Comparison of ENCODE assay signal across 17 cellular contexts in genomic region chr22:29475550-29475949, GRCh38. TPM values are rescaled to one million over a fixed set of nuclear protein-coding genes. Genes with fewer than 3 reads are reported as not detected.
A peak's percentile ranks its signal among the peaks of the same experiment; 100 is the strongest.
DNase-seq lines count a peak whose midpoint lies in the region; ATAC-seq and TF ChIP-seq lines count a peak whose summit lies in the region.
"Had no signal": no experiment of that assay in that cellular context is flagged by ENCODE, and none has a peak within 500 bp of the region (broad histone marks: within the 10 kb centered on the region; RNA-seq: fewer than 3 reads in every experiment).

No MANE protein-coding gene starts in this region.

- H3K4me1 Mint-ChIP-seq in activated B cell treated with CpG ODN at 0.5 μM for 24 hours (peaks cover 34% of the 10 kb centered on the region), MCF 10A (ENCODE audit: insufficient read depth, unreplicated experiment) (peaks cover 6% of the 10 kb centered on the region), progenitor cell of endocrine pancreas (ENCODE audit: low read depth) (peaks cover 4% of the 10 kb centered on the region)

- intact Hi-C loops in activated B cell treated with CpG ODN at 0.5 μM for 24 hours (cut with micrococcal nuclease) (loop anchor here (2.0 to 10.0 kb wide), 4 partner anchors 13 to 81 kb away; no protein-coding TSS in a partner anchor), MCF 10A (cut with micrococcal nuclease) (no loop called here)

- no peak overlapping the region for H3K9ac ChIP-seq in Karpas-422 (ENCODE audit: low read length)

- no TSS peak for BruUV-seq in MCF 10A (replicated peaks; lab: Mats Ljungman, UMichigan)

- H3K27ac Mint-ChIP-seq in activated B cell treated with CpG ODN at 0.5 μM for 24 hours (no peak overlapping the region), MCF 10A (ENCODE audit: low read depth, unreplicated experiment) (no peak overlapping the region), progenitor cell of endocrine pancreas (no peak overlapping the region)
- H3K27ac Mint-ChIP-seq: activated CD8-positive, alpha-beta memory T cell treated with anti-CD3 and anti-CD28 coated beads, Interleukin-2, amount 10 ng/mL, durations not matched to agents 7 days and 5 days; activated naive CD4-positive, alpha-beta T cell treated with anti-CD3 and anti-CD28 coated beads for 36 hours had no signal

- no peak for TF ChIP-seq CTCF in GM10266 (IDR thresholded peaks at IDR 0.05; ENCODE audit: control insufficient read depth, insufficient read depth, low read depth, missing control alignments)
- no peak for TF ChIP-seq CTCF in activated B cell treated with CpG ODN at 0.5 μM for 24 hours (IDR thresholded peaks at IDR 0.05)
- TF ChIP-seq CTCF in MCF 10A (IDR thresholded peaks at IDR 0.05; ENCODE audit: unreplicated experiment): no peak
- no peak for TF ChIP-seq CTCF in progenitor cell of endocrine pancreas (IDR thresholded peaks at IDR 0.05; ENCODE audit: unreplicated experiment)

- H3K9me3 Mint-ChIP-seq in activated B cell treated with CpG ODN at 0.5 μM for 24 hours (no peaks in the 10 kb centered on the region), MCF 10A (ENCODE audit: unreplicated experiment) (no peaks in the 10 kb centered on the region), progenitor cell of endocrine pancreas (ENCODE audit: low read depth) (no peaks in the 10 kb centered on the region)
- H3K9me3 Mint-ChIP-seq: activated naive CD4-positive, alpha-beta T cell treated with anti-CD3 and anti-CD28 coated beads for 36 hours had no signal

- POLR2A ChIA-PET in activated B cell treated with CpG ODN at 0.5 μM for 24 hours (lab: Charles Lee): interaction anchor here (1.4 kb wide), 1 partner anchor 78 kb away, joined by 5 read pairs; the partner anchor contains the start of gene THOC5
- POLR2A ChIA-PET in MCF 10A (lab: Yijun Ruan, JAX): interaction anchor here (0.7 kb wide), 1 partner anchor 10 kb away, joined by 3 read pairs; no protein-coding TSS in a partner anchor

- peak; percentile 66 for DNase-seq in GM10266 (ENCODE audit: extremely low spot score)
- peak; percentile 92 for DNase-seq in Karpas-422
- peak; percentile 68 for DNase-seq in activated B cell treated with CpG ODN at 0.5 μM for 24 hours
- no peak for DNase-seq in MCF 10A (ENCODE audit: unreplicated experiment)
- no peak for DNase-seq in progenitor cell of endocrine pancreas (ENCODE audit: low spot score, unreplicated experiment)
- no peak for DNase-seq in cerebellar nuclear complex (lab: John Stamatoyannopoulos, UW)
- DNase-seq: activated CD8-positive, alpha-beta memory T cell treated with anti-CD3 and anti-CD28 coated beads, Interleukin-2, amount 10 ng/mL, durations not matched to agents 7 days and 5 days; activated naive CD4-positive, alpha-beta T cell treated with anti-CD3 and anti-CD28 coated beads for 36 hours; brain microvascular endothelial cell; effector CD8-positive, alpha-beta T cell; substantia nigra; T-helper 1 cell had no signal

- H3K4me3 ChIP-seq in Karpas-422 (ENCODE audit: low read length): no peak overlapping the region

- no peaks in the 10 kb centered on the region for H3K27me3 ChIP-seq in Karpas-422 (ENCODE audit: low read length)

- H4K20me1 ChIP-seq in Karpas-422 (ENCODE audit: insufficient read depth, low read depth, low read length): peaks cover 25% of the 10 kb centered on the region; the same call in 1 of the 2 replicates

- H3K36me3 ChIP-seq in Karpas-422 (ENCODE audit: insufficient read depth, low read length): no peaks in the 10 kb centered on the region
- H3K36me3 ChIP-seq: brain microvascular endothelial cell had no signal

- H3K27me3 Mint-ChIP-seq in activated B cell treated with CpG ODN at 0.5 μM for 24 hours (peaks cover 36% of the 10 kb centered on the region), MCF 10A (ENCODE audit: insufficient read depth, unreplicated experiment) (peaks cover 68% of the 10 kb centered on the region), progenitor cell of endocrine pancreas (peaks cover 78% of the 10 kb centered on the region)

- peak; percentile 61 for ATAC-seq in GM21529 (IDR thresholded peaks at IDR 0.05; ENCODE audit: unreplicated experiment)
- ATAC-seq in activated B cell treated with CpG ODN at 0.5 μM for 24 hours (ENCODE audit: low read depth): peak; percentile 94
- no peak for ATAC-seq in GM21381 (IDR thresholded peaks at IDR 0.05; ENCODE audit: unreplicated experiment)
- ATAC-seq: activated CD8-positive, alpha-beta memory T cell treated with anti-CD3 and anti-CD28 coated beads, Interleukin-2, amount 10 ng/mL, durations not matched to agents 7 days and 5 days; left lobe of liver; Panc1 had no signal

- H3K9me2 ChIP-seq in Karpas-422 (replicated peaks; ENCODE audit: insufficient read depth, low read length): no peaks in the 10 kb centered on the region

- H3K79me2 ChIP-seq in Karpas-422 (ENCODE audit: low read length): no peaks in the 10 kb centered on the region

- H3K27ac ChIP-seq in Karpas-422 (ENCODE audit: low read length): no peak overlapping the region
- H3K27ac ChIP-seq: brain microvascular endothelial cell had no signal

- peak overlapping the region; percentile 53 for H3K4me2 ChIP-seq in Karpas-422 (ENCODE audit: low read depth, low read length, poor library complexity, severe bottlenecking)

- H3K36me3 Mint-ChIP-seq in activated B cell treated with CpG ODN at 0.5 μM for 24 hours (ENCODE audit: low read depth) (no peaks in the 10 kb centered on the region), MCF 10A (ENCODE audit: insufficient read depth, unreplicated experiment) (no peaks in the 10 kb centered on the region), progenitor cell of endocrine pancreas (ENCODE audit: insufficient read depth) (no peaks in the 10 kb centered on the region)

- peak overlapping the region; percentile 33 for H3K4me3 Mint-ChIP-seq in activated B cell treated with CpG ODN at 0.5 μM for 24 hours
- H3K4me3 Mint-ChIP-seq in MCF 10A (ENCODE audit: unreplicated experiment): no peak overlapping the region
- H3K4me3 Mint-ChIP-seq in progenitor cell of endocrine pancreas (ENCODE audit: low read depth): no peak overlapping the region
- H3K4me3 Mint-ChIP-seq: activated CD8-positive, alpha-beta memory T cell treated with anti-CD3 and anti-CD28 coated beads, Interleukin-2, amount 10 ng/mL, durations not matched to agents 7 days and 5 days; activated naive CD4-positive, alpha-beta T cell treated with anti-CD3 and anti-CD28 coated beads for 36 hours had no signal

- CTCF ChIA-PET in activated B cell treated with CpG ODN at 0.5 μM for 24 hours (lab: Charles Lee): no interaction called here
- CTCF ChIA-PET in MCF 10A (lab: Yijun Ruan, JAX): interaction anchor here (0.7 kb wide), 1 partner anchor 36 kb away, joined by 3 read pairs; no protein-coding TSS in a partner anchor

- peaks cover 25% of the 10 kb centered on the region for H3K4me1 ChIP-seq in Karpas-422 (ENCODE audit: low read length)

- no peaks in the 10 kb centered on the region for H3K9me3 ChIP-seq in Karpas-422 (ENCODE audit: low read length)

- no peak overlapping the region for H2AFZ ChIP-seq in Karpas-422 (ENCODE audit: low read length)

RNA-seq across cellular contexts. Expression of gene NEFH, which starts 4.5 kb away (rescaled TPM):
- not detected in 2 replicates for total RNA-seq in Karpas-422 (2014; rRNA removed; shearing (Covaris generic); ENCODE audit: low replicate concordance)
- total RNA-seq in activated B cell treated with CpG ODN at 0.5 μM for 24 hours (0.15 and 0.20 TPM in 2 replicates), MCF 10A (2022) (not detected in 2 replicates), progenitor cell of endocrine pancreas (0.69 and 0.80 TPM in 2 replicates)

RNA-seq across cellular contexts. Expression of gene RFPL1, which starts 37.2 kb away (rescaled TPM):
- total RNA-seq in Karpas-422 (2014; rRNA removed; shearing (Covaris generic); ENCODE audit: low replicate concordance): not detected in 2 replicates
- not detected in 2 replicates for total RNA-seq in activated B cell treated with CpG ODN at 0.5 μM for 24 hours
- not detected in 2 replicates for total RNA-seq in MCF 10A (2022)
- total RNA-seq in progenitor cell of endocrine pancreas: 0.22 TPM in 1 of 2 replicates, not detected in the other
- total RNA-seq: activated CD8-positive, alpha-beta memory T cell treated with anti-CD3 and anti-CD28 coated beads, Interleukin-2, amount 10 ng/mL, durations not matched to agents 7 days and 5 days; activated naive CD4-positive, alpha-beta T cell treated with anti-CD3 and anti-CD28 coated beads for 36 hours; H1 had no signal

Comparison
In these comparisons a context has a peak if more than half of its experiments do, and no peak if none do; other contexts are left out.
1. DNase-seq: peak in GM10266 (single experiment), Karpas-422 (single experiment) and activated B cell treated with CpG ODN at 0.5 μM for 24 hours (single experiment); none in MCF 10A (single experiment), progenitor cell of endocrine pancreas (single experiment) and cerebellar nuclear complex (0 of 2).